10 cellular contexts compared by ENCODE assay signal in genomic region chr3:116020495-116020894, GRCh38.
DNase-seq lines count a peak whose midpoint lies in the region; ATAC-seq and TF ChIP-seq lines count a peak whose summit lies in the region.
"Had no signal": no experiment of that assay in that cellular context is flagged by ENCODE, and none has a peak within 500 bp of the region (broad histone marks: within the 10 kb centered on the region; RNA-seq: fewer than 3 reads in every experiment).

No MANE protein-coding gene starts in this region.

- POLR2A ChIA-PET in activated CD4-positive, alpha-beta memory T cell treated with anti-CD3 and anti-CD28 coated beads, Interleukin-2, amount 10 ng/mL, durations not matched to agents 7 days and 5 days (lab: Charles Lee): no interaction called here

- no peaks in the 10 kb centered on the region for H3K36me3 ChIP-seq in tibial artery

- H3K27me3 Mint-ChIP-seq in activated CD4-positive, alpha-beta memory T cell treated with anti-CD3 and anti-CD28 coated beads, Interleukin-2, amount 10 ng/mL, durations not matched to agents 7 days and 5 days: no peaks in the 10 kb centered on the region

- H3K27ac Mint-ChIP-seq in activated CD4-positive, alpha-beta memory T cell treated with anti-CD3 and anti-CD28 coated beads, Interleukin-2, amount 10 ng/mL, durations not matched to agents 7 days and 5 days: no peak overlapping the region

- no peak overlapping the region for H3K4me3 Mint-ChIP-seq in activated CD4-positive, alpha-beta memory T cell treated with anti-CD3 and anti-CD28 coated beads, Interleukin-2, amount 10 ng/mL, durations not matched to agents 7 days and 5 days

- no peaks in the 10 kb centered on the region for H3K36me3 Mint-ChIP-seq in activated CD4-positive, alpha-beta memory T cell treated with anti-CD3 and anti-CD28 coated beads, Interleukin-2, amount 10 ng/mL, durations not matched to agents 7 days and 5 days (ENCODE audit: low read depth)

- CTCF ChIA-PET in activated CD4-positive, alpha-beta memory T cell treated with anti-CD3 and anti-CD28 coated beads, Interleukin-2, amount 10 ng/mL, durations not matched to agents 7 days and 5 days (lab: Charles Lee): no interaction called here

- intact Hi-C loops in tibial artery (cut with DNase I; ENCODE audit: low total_unique reads): no loop called here

- ATAC-seq in GM18511 (IDR thresholded peaks at IDR 0.05; ENCODE audit: unreplicated experiment) (peak; percentile 91), GM21737 (IDR thresholded peaks at IDR 0.05; ENCODE audit: unreplicated experiment) (peak; percentile 80)

- no peak overlapping the region for H3K4me3 ChIP-seq in tibial artery

- no peaks in the 10 kb centered on the region for H3K27me3 ChIP-seq in tibial artery

- no peaks in the 10 kb centered on the region for H3K4me1 ChIP-seq in tibial artery

- DNase-seq in Kasumi-1 (lab: John Stamatoyannopoulos, UW) (peak; percentile 48 to 54), iris pigment epithelial cell (ENCODE audit: low read depth) (peak; percentile 3), NCI-H2227 treated with DMSO at 0.1 percent for 48 hours (lab: John Stamatoyannopoulos, UW) (no peak), tibial artery (no peak), middle frontal gyrus (ENCODE audit: extremely low spot score, low spot score) (no peak)
- no peak for DNase-seq in activated CD4-positive, alpha-beta memory T cell treated with anti-CD3 and anti-CD28 coated beads, Interleukin-2, amount 10 ng/mL, durations not matched to agents 7 days and 5 days
- DNase-seq: activated CD8-positive, alpha-beta memory T cell treated with anti-CD3 and anti-CD28 coated beads for 24 hours; central memory CD4-positive, alpha-beta T cell had no signal

- no peak overlapping the region for H3K27ac ChIP-seq in tibial artery

- no peaks in the 10 kb centered on the region for H3K9me3 Mint-ChIP-seq in activated CD4-positive, alpha-beta memory T cell treated with anti-CD3 and anti-CD28 coated beads, Interleukin-2, amount 10 ng/mL, durations not matched to agents 7 days and 5 days

- no peaks in the 10 kb centered on the region for H3K9me3 ChIP-seq in tibial artery

- H3K4me1 Mint-ChIP-seq in activated CD4-positive, alpha-beta memory T cell treated with anti-CD3 and anti-CD28 coated beads, Interleukin-2, amount 10 ng/mL, durations not matched to agents 7 days and 5 days: no peaks in the 10 kb centered on the region

- no peak for TF ChIP-seq CTCF in tibial artery (IDR thresholded peaks at IDR 0.05)

Comparison
In these comparisons a context has a peak if more than half of its experiments do, and no peak if none do; other contexts are left out.
1. DNase-seq: peak in Kasumi-1 (2 of 2) and iris pigment epithelial cell (single experiment); none in NCI-H2227 treated with DMSO at 0.1 percent for 48 hours (single experiment), tibial artery (0 of 2), activated CD4-positive, alpha-beta memory T cell treated with anti-CD3 and anti-CD28 coated beads, Interleukin-2, amount 10 ng/mL, durations not matched to agents 7 days and 5 days (single experiment) and middle frontal gyrus (single experiment).